9 cellular contexts compared by ENCODE assay signal in the genomic region with DNA sequence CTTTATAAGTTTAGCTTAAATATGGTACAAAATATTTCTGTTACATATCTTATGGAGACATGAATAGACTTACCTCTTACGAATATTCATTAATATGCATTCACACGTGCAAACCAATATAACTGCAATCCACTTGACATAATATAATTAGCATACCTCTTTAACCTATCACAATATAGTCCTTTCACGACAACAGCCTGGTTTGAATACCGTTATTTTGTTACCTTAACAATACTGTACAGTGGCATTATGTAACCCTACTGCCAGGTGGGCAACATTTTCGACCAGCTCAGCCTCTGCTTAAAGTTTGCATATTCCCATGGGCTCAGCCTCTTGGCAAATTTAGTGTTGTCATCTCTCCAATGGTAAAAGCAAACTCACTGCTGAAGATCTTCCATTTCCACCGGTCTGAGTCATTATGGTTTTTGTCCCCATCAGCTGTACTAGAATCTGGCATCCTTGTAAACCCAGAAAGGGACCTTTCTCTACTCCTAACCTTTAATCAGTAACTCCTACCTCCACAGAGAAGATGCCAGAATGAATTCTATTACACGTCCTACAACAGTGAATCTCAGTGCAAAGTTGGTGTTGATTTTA. TPM values are rescaled to one million over a fixed set of nuclear protein-coding genes. Genes with fewer than 3 reads are reported as not detected.
A peak's percentile ranks its signal among the peaks of the same experiment; 100 is the strongest.
DNase-seq lines count a peak whose midpoint lies in the region; ATAC-seq and TF ChIP-seq lines count a peak whose summit lies in the region.
"Had no signal": no experiment of that assay in that cellular context is flagged by ENCODE, and none has a peak within 500 bp of the region (broad histone marks: within the 10 kb centered on the region; RNA-seq: fewer than 3 reads in every experiment).

No MANE protein-coding gene starts in this region.

- H3K27ac ChIP-seq in Karpas-422 (ENCODE audit: low read length) = peak overlapping the region; percentile 89

- H3K4me3 ChIP-seq in Karpas-422 (ENCODE audit: low read length) = peak overlapping the region; percentile 30
- H3K4me3 ChIP-seq in astrocyte of the spinal cord (ENCODE audit: low read depth, low read length) = no peak overlapping the region

- H3K9me3 ChIP-seq in Karpas-422 (ENCODE audit: low read length) = no peaks in the 10 kb centered on the region

- H3K9me3 Mint-ChIP-seq in natural killer cell treated with Interleukin-12 subunit alpha and Interleukin-12 subunit beta and Interleukin-15 and Interleukin-18, amount 100 ng/mL, for 72 hours = no peaks in the 10 kb centered on the region
- H3K9me3 Mint-ChIP-seq: neural crest cell had no signal

- H3K36me3 Mint-ChIP-seq in natural killer cell treated with Interleukin-12 subunit alpha and Interleukin-12 subunit beta and Interleukin-15 and Interleukin-18, amount 100 ng/mL, for 72 hours = no peaks in the 10 kb centered on the region

- peak overlapping the region; percentile 64 for H3K4me2 ChIP-seq in Karpas-422 (ENCODE audit: low read depth, low read length, poor library complexity, severe bottlenecking)

- no peaks in the 10 kb centered on the region for H4K20me1 ChIP-seq in Karpas-422 (ENCODE audit: insufficient read depth, low read depth, low read length)

- no peak overlapping the region for H2AFZ ChIP-seq in Karpas-422 (ENCODE audit: low read length)

- peak overlapping the region; percentile 49 for H3K4me3 Mint-ChIP-seq in natural killer cell treated with Interleukin-12 subunit alpha and Interleukin-12 subunit beta and Interleukin-15 and Interleukin-18, amount 100 ng/mL, for 72 hours
- H3K4me3 Mint-ChIP-seq: neural crest cell had no signal

- in situ Hi-C loops in astrocyte of the spinal cord (cut with HindIII; ENCODE audit: low sequenced_read_pairs) = no loop called here

- peak overlapping the region; percentile 59 for H3K9ac ChIP-seq in Karpas-422 (ENCODE audit: low read length)

- H3K27ac Mint-ChIP-seq in natural killer cell treated with Interleukin-12 subunit alpha and Interleukin-12 subunit beta and Interleukin-15 and Interleukin-18, amount 100 ng/mL, for 72 hours = peak overlapping the region; percentile 63 to 75

- H3K36me3 ChIP-seq in Karpas-422 (ENCODE audit: insufficient read depth, low read length) = peaks cover 8% of the 10 kb centered on the region; the same call in 1 of the 2 replicates

- TF ChIP-seq CTCF in astrocyte of the spinal cord (IDR thresholded peaks at IDR 0.05; ENCODE audit: low read depth, low read length) = no peak

- DNase-seq in Daoy (ENCODE audit: low read depth) (peak; percentile 11), Karpas-422 (peak; percentile 92), astrocyte of the spinal cord (ENCODE audit: low read depth, low spot score) (peak; percentile 18), NCI-H510A (lab: John Stamatoyannopoulos, UW) (no peak)
- no peak for DNase-seq in natural killer cell treated with Interleukin-12 subunit alpha and Interleukin-12 subunit beta and Interleukin-15 and Interleukin-18, amount 100 ng/mL, for 72 hours (ENCODE audit: low spot score)
- DNase-seq in stimulated activated naive CD4-positive, alpha-beta T cell treated with Interleukin-2 at 50 U/mL for 16 hours (lab: John Stamatoyannopoulos, UW) = no peak

- no peaks in the 10 kb centered on the region for H3K9me2 ChIP-seq in Karpas-422 (replicated peaks; ENCODE audit: insufficient read depth, low read length)

- no peaks in the 10 kb centered on the region for H3K27me3 ChIP-seq in Karpas-422 (ENCODE audit: low read length)

- ATAC-seq in natural killer cell treated with Interleukin-12 subunit alpha and Interleukin-12 subunit beta and Interleukin-15 and Interleukin-18, amount 100 ng/mL, for 72 hours = no peak
- no peak for ATAC-seq in HG03039 (IDR thresholded peaks at IDR 0.05; ENCODE audit: unreplicated experiment)
- no peak for ATAC-seq in GM18868 (IDR thresholded peaks at IDR 0.05; ENCODE audit: unreplicated experiment)

- peaks cover 31 to 39% of the 10 kb centered on the region in 2 donors for H3K4me1 Mint-ChIP-seq in natural killer cell treated with Interleukin-12 subunit alpha and Interleukin-12 subunit beta and Interleukin-15 and Interleukin-18, amount 100 ng/mL, for 72 hours (ENCODE audit: low read depth in 2 of 2)

- peaks cover 49% of the 10 kb centered on the region for H3K4me1 ChIP-seq in Karpas-422 (ENCODE audit: low read length)

- peaks cover 46% of the 10 kb centered on the region for H3K79me2 ChIP-seq in Karpas-422 (ENCODE audit: low read length)

- H3K27me3 Mint-ChIP-seq in natural killer cell treated with Interleukin-12 subunit alpha and Interleukin-12 subunit beta and Interleukin-15 and Interleukin-18, amount 100 ng/mL, for 72 hours = no peaks in the 10 kb centered on the region

RNA-seq across cellular contexts. Expression of gene ZNF652, which starts 46.0 kb away (rescaled TPM):
- 4.5 and 6.8 TPM in 2 replicates for total RNA-seq in Daoy (2014; rRNA removed; shearing (Covaris generic))
- 47.7 and 84.1 TPM in 2 replicates for total RNA-seq in Karpas-422 (2014; rRNA removed; shearing (Covaris generic); ENCODE audit: low replicate concordance)
- 10 to 100 TPM; 20.1 to 22.3 TPM for total RNA-seq in natural killer cell treated with Interleukin-12 subunit alpha and Interleukin-12 subunit beta and Interleukin-15 and Interleukin-18, amount 100 ng/mL, for 72 hours

Comparison
In these comparisons a context has a peak if more than half of its experiments do, and no peak if none do; other contexts are left out.
1. DNase-seq: peak in Daoy (single experiment), Karpas-422 (single experiment) and astrocyte of the spinal cord (single experiment); none in natural killer cell treated with Interleukin-12 subunit alpha and Interleukin-12 subunit beta and Interleukin-15 and Interleukin-18, amount 100 ng/mL, for 72 hours (single experiment), stimulated activated naive CD4-positive, alpha-beta T cell treated with Interleukin-2 at 50 U/mL for 16 hours (single experiment) and NCI-H510A (single experiment).